Comparison of ENCODE assay signal across 8 cellular contexts in genomic region chr9:134377976-134378375, GRCh38. TPM values are rescaled to one million over a fixed set of nuclear protein-coding genes. Genes with fewer than 3 reads are reported as not detected.
DNase-seq lines count a peak whose midpoint lies in the region; ATAC-seq and TF ChIP-seq lines count a peak whose summit lies in the region.
"Had no signal": no experiment of that assay in that cellular context is flagged by ENCODE, and none has a peak within 500 bp of the region (broad histone marks: within the 10 kb centered on the region; RNA-seq: fewer than 3 reads in every experiment).

No MANE protein-coding gene starts in this region.

- no peak overlapping the region for H3K9ac ChIP-seq in IMR-90 (ENCODE audit: low read depth, low read length)

- H3K4me3 ChIP-seq in IMR-90 (ENCODE audit: insufficient read depth, low read depth, low read length) (no peak overlapping the region), lower lobe of right lung (no peak overlapping the region), upper lobe of left lung (no peak overlapping the region)
- H3K4me3 ChIP-seq: cardiac muscle cell had no signal

- H3K4me1 ChIP-seq in IMR-90 (ENCODE audit: control insufficient read depth, insufficient read depth, low read length) (peaks cover 33% of the 10 kb centered on the region), lower lobe of right lung (peaks cover 100% of the 10 kb centered on the region), upper lobe of left lung (peaks cover 98 to 100% (median 100%) of the 10 kb centered on the region in 4 donors)

- no peak overlapping the region for H2BK20ac ChIP-seq in IMR-90 (ENCODE audit: low read depth, low read length)

- H3K27ac ChIP-seq in IMR-90 (ENCODE audit: insufficient read depth, low read length) = no peak overlapping the region
- H3K27ac ChIP-seq in caudate nucleus (ENCODE audit: low read depth, low read length) = peak overlapping the region; percentile 8
- H3K27ac ChIP-seq in lower lobe of right lung = peak overlapping the region; percentile 46
- peak overlapping the region; percentile 52 to 94 (median 70) for H3K27ac ChIP-seq in upper lobe of left lung
- H3K27ac ChIP-seq: cardiac muscle cell had no signal

- H3K9me1 ChIP-seq in IMR-90 (ENCODE audit: insufficient read depth, low read length) = 0 out of 2 replicates have a peak, but pooled peaks cover 7% of the 10 kb centered on the region

- H2BK5ac ChIP-seq in IMR-90 (ENCODE audit: low read depth, low read length, poor library complexity, severe bottlenecking) = no peak overlapping the region

- DNase-seq in IMR-90 = no peak
- peak in 6 of 61 donors; percentile 12 to 38 (median 24) for DNase-seq in caudate nucleus (lab: John Stamatoyannopoulos, UW)
- DNase-seq in lower lobe of right lung = peak; percentile 87
- peak; percentile 87 to 89 for DNase-seq in upper lobe of left lung
- no peak for DNase-seq in NCI-H524 (lab: John Stamatoyannopoulos, UW)
- DNase-seq in activated CD4-positive, CD25-positive, alpha-beta regulatory T cell (lab: John Stamatoyannopoulos, UW) = no peak
- DNase-seq in natural killer cell = no peak

- ATAC-seq in IMR-90 (ENCODE audit: low read depth) (no peak), lower lobe of right lung (peak; percentile 11 to 29), upper lobe of left lung (ENCODE audit: low FRiP score in 2 of 2) (peak in 1 of 2 donors; percentile 3), natural killer cell (no peak)

- no peak for TF ChIP-seq EP300 in upper lobe of left lung (IDR thresholded peaks at IDR 0.05)

- H3K4me2 ChIP-seq in IMR-90 (ENCODE audit: low read depth, low read length) = no peak overlapping the region

- no peak overlapping the region for H3K56ac ChIP-seq in IMR-90 (ENCODE audit: extremely low read depth, insufficient read depth, low read length)

- no peak overlapping the region for H3K23ac ChIP-seq in IMR-90 (ENCODE audit: low read depth, low read length)

- H3K14ac ChIP-seq in IMR-90 (replicated peaks; ENCODE audit: low read depth, low read length) = no peak overlapping the region

- TF ChIP-seq CTCF in IMR-90 (conservative IDR thresholded peaks at IDR 0.05; ENCODE audit: low read depth, low read length) = no peak
- TF ChIP-seq CTCF in lower lobe of right lung (IDR thresholded peaks at IDR 0.05) = no peak
- TF ChIP-seq CTCF in upper lobe of left lung (IDR thresholded peaks at IDR 0.05) = no peak
- TF ChIP-seq CTCF in natural killer cell (IDR thresholded peaks at IDR 0.05) = no peak

- H2AK9ac ChIP-seq in IMR-90 (replicated peaks; ENCODE audit: low read depth, low read length, poor library complexity) = no peak overlapping the region

- POLR2A ChIA-PET in IMR-90 (lab: Charles Lee; ENCODE audit: unreplicated experiment) = interaction anchor here (0.9 kb wide), 1 partner anchor 12 kb away, joined by 3 read pairs; no protein-coding TSS in a partner anchor

- no peaks in the 10 kb centered on the region for H3K27me3 Mint-ChIP-seq in natural killer cell (ENCODE audit: low read depth in 2 of 2)

- H3K18ac ChIP-seq in IMR-90 (ENCODE audit: low read depth, low read length) = no peak overlapping the region

- H4K5ac ChIP-seq in IMR-90 (ENCODE audit: low read depth, low read length) = no peak overlapping the region

- no peaks in the 10 kb centered on the region for H3K9me3 Mint-ChIP-seq in natural killer cell

- no peak overlapping the region for H2BK15ac ChIP-seq in IMR-90 (ENCODE audit: low read depth, low read length)

- TF ChIP-seq POLR2A in IMR-90 (IDR thresholded peaks at IDR 0.05; ENCODE audit: low read depth, low read length) (no peak), upper lobe of left lung (IDR thresholded peaks at IDR 0.05) (no peak)

- WGBS in IMR-90 (ENCODE audit: extremely low coverage in 2 of 2, insufficient read length in 1 of 2), 2 experiments = 57% methylated on average over 10 of the region's 17 CpGs; no CpG with 5 or more reads in 1 of the 2 experiments
- WGBS in upper lobe of left lung, 2 donors = 21% methylated on average over 12 of the region's 17 CpGs; no CpG with 5 or more reads in 1 of the 2 donors

- dilution Hi-C loops in IMR-90 (cut with HindIII; ENCODE audit: low sequenced_read_pairs, unreplicated experiment) = no loop called here

- no TSS peak for BruUV-seq in IMR-90 (replicated peaks; lab: Mats Ljungman, UMichigan)

- no peaks in the 10 kb centered on the region; the same call in 1 of the 2 replicates for H3K36me3 ChIP-seq in IMR-90 (ENCODE audit: control insufficient read depth, insufficient read depth, low read length)
- no peaks in the 10 kb centered on the region for H3K36me3 ChIP-seq in lower lobe of right lung
- H3K36me3 ChIP-seq in upper lobe of left lung = no peaks in the 10 kb centered on the region
- H3K36me3 ChIP-seq: cardiac muscle cell had no signal

- H4K8ac ChIP-seq in IMR-90 (ENCODE audit: low read depth in 2 of 2, low read length in 2 of 2) = no peak overlapping the region

- TF ChIP-seq RAD21 in IMR-90 (IDR thresholded peaks at IDR 0.05; ENCODE audit: low read length) = no peak

- no peaks in the 10 kb centered on the region for H3K36me3 Mint-ChIP-seq in natural killer cell

- in situ Hi-C loops in IMR-90 (cut with MboI; ENCODE audit: low sequenced_read_pairs) = no loop called here

- intact Hi-C loops in IMR-90 (cut with micrococcal nuclease) (no loop called here), lower lobe of right lung (cut with DNase I) (no loop called here), natural killer cell (cut with micrococcal nuclease) (no loop called here)

- no peak overlapping the region for H3K27ac Mint-ChIP-seq in natural killer cell

- no peaks in the 10 kb centered on the region for H3K9me3 ChIP-seq in IMR-90 (ENCODE audit: control insufficient read depth, insufficient read depth, low read length)
- H3K9me3 ChIP-seq in lower lobe of right lung = no peaks in the 10 kb centered on the region
- no peaks in the 10 kb centered on the region for H3K9me3 ChIP-seq in upper lobe of left lung

- H2AFZ ChIP-seq in IMR-90 (replicated peaks; ENCODE audit: low read length, poor library complexity) = no peak overlapping the region

- 0 out of 2 replicates have a peak overlapping the region, but pooled peaks have one; percentile 24 for H2AK5ac ChIP-seq in IMR-90 (ENCODE audit: low read depth, low read length)

- no peak overlapping the region for H3K4me3 Mint-ChIP-seq in natural killer cell

- H3K4ac ChIP-seq in IMR-90 (ENCODE audit: low read depth, low read length) = no peak overlapping the region

- CTCF ChIA-PET in IMR-90 (lab: Yijun Ruan, JAX) = no interaction called here

- peaks cover 100% of the 10 kb centered on the region for H4K20me1 ChIP-seq in IMR-90 (ENCODE audit: insufficient read depth, low read length)

- H3K4me1 Mint-ChIP-seq in natural killer cell = peaks cover 37 to 49% of the 10 kb centered on the region in 2 donors

- H3K27me3 ChIP-seq in IMR-90 (ENCODE audit: control insufficient read depth, insufficient read depth, low read length) (no peaks in the 10 kb centered on the region), lower lobe of right lung (ENCODE audit: low read depth) (no peaks in the 10 kb centered on the region), upper lobe of left lung (no peaks in the 10 kb centered on the region)
- H3K27me3 ChIP-seq: cardiac muscle cell had no signal

- H2BK120ac ChIP-seq in IMR-90 (ENCODE audit: low read depth, low read length) = no peak overlapping the region

- H4K91ac ChIP-seq in IMR-90 (ENCODE audit: insufficient read depth, low read depth, low read length) = no peak overlapping the region

- peaks cover 0 to 92% of the 10 kb centered on the region in 2 experiments for H3K79me1 ChIP-seq in IMR-90 (ENCODE audit: low read depth in 1 of 2, low read length in 2 of 2)

TF ChIP-seq in IMR-90, 13 proteins besides CTCF, POLR2A, EP300 and RAD21:
- no peak for TF ChIP-seq FOS (IDR thresholded peaks at IDR 0.05; ENCODE audit: low read depth, low read length)
- TF ChIP-seq, protein P1, sequence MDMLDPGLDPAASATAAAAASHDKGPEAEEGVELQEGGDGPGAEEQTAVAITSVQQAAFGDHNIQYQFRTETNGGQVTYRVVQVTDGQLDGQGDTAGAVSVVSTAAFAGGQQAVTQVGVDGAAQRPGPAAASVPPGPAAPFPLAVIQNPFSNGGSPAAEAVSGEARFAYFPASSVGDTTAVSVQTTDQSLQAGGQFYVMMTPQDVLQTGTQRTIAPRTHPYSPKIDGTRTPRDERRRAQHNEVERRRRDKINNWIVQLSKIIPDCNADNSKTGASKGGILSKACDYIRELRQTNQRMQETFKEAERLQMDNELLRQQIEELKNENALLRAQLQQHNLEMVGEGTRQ (IDR thresholded peaks at IDR 0.05; ENCODE audit: low read depth, low read length) = no peak

RNA-seq across cellular contexts. Expression of gene RXRA, which starts 51.7 kb away (rescaled TPM):
- 7.5 and 8.1 TPM in 2 replicates for total RNA-seq in IMR-90 (2012; rRNA removed)
- 17.9 and 19.0 TPM in 2 replicates for polyA plus RNA-seq in IMR-90 (2012; rRNA removed)
- polyA plus RNA-seq in IMR-90 (2012; cell fraction: cytosol; rRNA removed) = 7.8 and 17.6 TPM in 2 replicates
- polyA plus RNA-seq in IMR-90 (2012; cell fraction: nucleus; rRNA removed; ENCODE audit: low replicate concordance) = 11.2 and 21.7 TPM in 2 replicates
- total RNA-seq in lower lobe of right lung = 85.7 TPM
- 10 to 100 TPM; 43.8 to 92.7 (median 74.1) TPM for total RNA-seq in upper lobe of left lung
- 10 to 100 TPM; 30.9 to 64.1 (median 42.2) TPM for total RNA-seq in natural killer cell

Comparison
In these comparisons a context has a peak if more than half of its experiments do, and no peak if none do; other contexts are left out.
1. ATAC-seq: peak in lower lobe of right lung (2 of 2); none in IMR-90 (single experiment) and natural killer cell (0 of 3).
2. DNase-seq: peak in lower lobe of right lung (single experiment) and upper lobe of left lung (2 of 2); none in IMR-90 (single experiment), NCI-H524 (0 of 2), activated CD4-positive, CD25-positive, alpha-beta regulatory T cell (0 of 4) and natural killer cell (single experiment).